ENCODE assay signal across 1 cellular context in the genomic region with DNA sequence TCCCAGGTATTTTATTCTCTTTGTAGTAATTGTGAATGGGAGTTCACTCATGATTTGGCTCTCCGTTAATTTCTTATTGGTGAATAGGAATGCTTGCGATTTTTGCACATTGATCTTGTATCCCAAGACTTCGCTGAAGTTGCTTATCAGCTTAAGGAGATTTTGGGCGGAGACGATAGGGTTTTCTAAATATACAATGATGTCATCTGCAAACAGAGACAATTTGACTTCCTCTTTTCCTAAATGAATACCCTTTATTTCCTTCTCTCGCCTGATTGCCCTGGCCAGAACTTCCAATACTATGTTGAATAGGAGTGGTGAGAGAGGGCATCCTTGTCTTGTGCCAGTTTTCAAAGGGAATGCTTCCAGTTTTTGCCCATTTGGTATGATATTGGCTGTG. TPM values are rescaled to one million over a fixed set of nuclear protein-coding genes. Genes with fewer than 3 reads are reported as not detected.
"Had no signal": no experiment of that assay in that cellular context is flagged by ENCODE, and none has a peak within 500 bp of the region (broad histone marks: within the 10 kb centered on the region; RNA-seq: fewer than 3 reads in every experiment).

No MANE protein-coding gene starts in this region.

RNA-seq across cellular contexts. Expression of a gene that starts 51.9 kb away (rescaled TPM):
- total RNA-seq: G401 had no signal
